In the genomic region with DNA sequence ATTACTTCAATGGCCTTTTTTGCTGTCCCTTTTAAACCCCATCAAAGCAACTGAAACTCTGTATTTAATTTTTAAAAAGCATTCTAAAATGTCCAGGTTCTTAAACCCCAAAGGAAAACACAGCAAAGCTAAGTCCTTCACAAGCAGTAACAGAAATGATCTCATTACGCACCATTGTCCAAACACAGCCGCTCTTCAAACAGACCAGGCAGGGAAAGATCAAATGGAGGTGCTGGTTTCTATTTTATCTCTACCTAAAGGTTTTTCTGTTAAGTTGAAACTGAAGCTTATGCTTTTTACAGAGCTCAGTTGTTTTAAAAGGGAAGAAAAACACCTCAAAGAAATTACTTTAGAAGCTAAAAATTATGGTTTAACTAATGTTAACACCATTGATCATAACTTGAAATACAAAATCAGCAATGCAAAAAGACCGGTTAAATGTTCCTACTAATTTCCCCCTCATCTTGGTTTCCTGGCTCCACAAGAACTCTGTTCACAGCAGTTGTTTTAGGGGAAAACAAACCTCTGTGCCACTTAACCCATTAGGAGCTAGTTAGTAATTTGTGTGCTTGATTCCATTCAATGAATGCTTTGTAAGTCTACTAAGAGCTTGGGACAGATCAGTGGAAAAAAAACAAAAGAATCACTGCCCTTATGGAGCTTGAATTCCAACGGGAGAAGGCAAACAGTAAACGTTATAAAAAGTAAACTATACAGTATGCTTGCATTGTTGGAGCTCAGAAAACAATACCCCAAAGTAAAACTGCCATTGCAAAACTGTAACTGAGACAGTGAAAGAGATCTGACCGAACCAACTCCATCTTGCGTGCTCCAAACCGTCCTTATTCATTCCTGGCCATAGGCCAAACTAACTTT, we compare ENCODE assay signal across 1 cellular context.
TF ChIP-seq lines count a peak whose summit lies in the region.

No MANE protein-coding gene starts in this region.

TF ChIP-seq in K562, 482 proteins besides CTCF, POLR2A, EP300 and RAD21 (continued from another document):
- TF ChIP-seq E4F1 (CRISPR knock-in tag; IDR thresholded peaks at IDR 0.05; ENCODE audit: borderline replicate concordance) = no peak; the same call in 1 of the 2 replicates
- no peak for TF ChIP-seq ZFX (CRISPR knock-in tag; IDR thresholded peaks at IDR 0.05)
- TF ChIP-seq ZKSCAN3 (CRISPR knock-in tag; IDR thresholded peaks at IDR 0.05) = peak; percentile 54; the same call in 1 of the 2 replicates
- TF ChIP-seq CREM (IDR thresholded peaks at IDR 0.05; ENCODE audit: low read depth) = no peak
- TF ChIP-seq TSHZ1 (CRISPR knock-in tag; IDR thresholded peaks at IDR 0.05) = peak; percentile 94
- no peak for TF ChIP-seq ZNF12 (CRISPR knock-in tag; IDR thresholded peaks at IDR 0.05)
- TF ChIP-seq HDAC3 (IDR thresholded peaks at IDR 0.05; ENCODE audit: borderline replicate concordance, partially characterized antibody) = no peak
- TF ChIP-seq BACH1 (tag; IDR thresholded peaks at IDR 0.05) = peak; percentile 87
- TF ChIP-seq ZNF696 (CRISPR knock-in tag; conservative IDR thresholded peaks at IDR 0.05) = 0 out of 2 replicates have a peak, but pooled peaks have one; percentile 41
- no peak for TF ChIP-seq RB1 (IDR thresholded peaks at IDR 0.05; ENCODE audit: low read depth)
- TF ChIP-seq GTF2E2 (tag; IDR thresholded peaks at IDR 0.05) = no peak
- TF ChIP-seq PTTG1 (tag; IDR thresholded peaks at IDR 0.05; ENCODE audit: low read depth) = peak; percentile 95
- no peak for TF ChIP-seq KDM2B (CRISPR knock-in tag; IDR thresholded peaks at IDR 0.05)
- no peak for TF ChIP-seq IRF2 (CRISPR knock-in tag; IDR thresholded peaks at IDR 0.05)
- no peak for TF ChIP-seq PHF8 (IDR thresholded peaks at IDR 0.05; ENCODE audit: borderline replicate concordance, low read length)
- TF ChIP-seq CCAR2 (IDR thresholded peaks at IDR 0.05; ENCODE audit: low read depth, low read length) = no peak
- TF ChIP-seq PRMT5 (CRISPR knock-in tag; IDR thresholded peaks at IDR 0.05) = no peak
- TF ChIP-seq, protein P1, sequence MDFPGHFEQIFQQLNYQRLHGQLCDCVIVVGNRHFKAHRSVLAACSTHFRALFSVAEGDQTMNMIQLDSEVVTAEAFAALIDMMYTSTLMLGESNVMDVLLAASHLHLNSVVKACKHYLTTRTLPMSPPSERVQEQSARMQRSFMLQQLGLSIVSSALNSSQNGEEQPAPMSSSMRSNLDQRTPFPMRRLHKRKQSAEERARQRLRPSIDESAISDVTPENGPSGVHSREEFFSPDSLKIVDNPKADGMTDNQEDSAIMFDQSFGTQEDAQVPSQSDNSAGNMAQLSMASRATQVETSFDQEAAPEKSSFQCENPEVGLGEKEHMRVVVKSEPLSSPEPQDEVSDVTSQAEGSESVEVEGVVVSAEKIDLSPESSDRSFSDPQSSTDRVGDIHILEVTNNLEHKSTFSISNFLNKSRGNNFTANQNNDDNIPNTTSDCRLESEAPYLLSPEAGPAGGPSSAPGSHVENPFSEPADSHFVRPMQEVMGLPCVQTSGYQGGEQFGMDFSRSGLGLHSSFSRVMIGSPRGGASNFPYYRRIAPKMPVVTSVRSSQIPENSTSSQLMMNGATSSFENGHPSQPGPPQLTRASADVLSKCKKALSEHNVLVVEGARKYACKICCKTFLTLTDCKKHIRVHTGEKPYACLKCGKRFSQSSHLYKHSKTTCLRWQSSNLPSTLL (IDR thresholded peaks at IDR 0.05) = no peak
- no peak for TF ChIP-seq PHB (CRISPR knock-in tag; IDR thresholded peaks at IDR 0.05)
- TF ChIP-seq ZNF165 (CRISPR knock-in tag; IDR thresholded peaks at IDR 0.05; ENCODE audit: borderline replicate concordance) = 0 out of 2 replicates have a peak, but pooled peaks have one; percentile 72
- no peak for TF ChIP-seq ZNF253 (CRISPR knock-in tag; conservative IDR thresholded peaks at IDR 0.05)
- TF ChIP-seq ILK (tag; IDR thresholded peaks at IDR 0.05; ENCODE audit: borderline replicate concordance, low read depth) = peak; percentile 88
- no peak for TF ChIP-seq ETV6 (IDR thresholded peaks at IDR 0.05; ENCODE audit: borderline replicate concordance in 1 of 2, low read depth in 2 of 2, low read length in 1 of 2)
- no peak for TF ChIP-seq ETV6 (CRISPR knock-in tag; IDR thresholded peaks at IDR 0.05; ENCODE audit: borderline replicate concordance)
- no peak for TF ChIP-seq ASH1L (IDR thresholded peaks at IDR 0.05; ENCODE audit: borderline replicate concordance, low read depth, partially characterized antibody)
- TF ChIP-seq, protein P2, sequence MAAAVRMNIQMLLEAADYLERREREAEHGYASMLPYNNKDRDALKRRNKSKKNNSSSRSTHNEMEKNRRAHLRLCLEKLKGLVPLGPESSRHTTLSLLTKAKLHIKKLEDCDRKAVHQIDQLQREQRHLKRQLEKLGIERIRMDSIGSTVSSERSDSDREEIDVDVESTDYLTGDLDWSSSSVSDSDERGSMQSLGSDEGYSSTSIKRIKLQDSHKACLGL (CRISPR knock-in tag; IDR thresholded peaks at IDR 0.05; ENCODE audit: borderline replicate concordance, poor library complexity, severe bottlenecking) = peak; percentile 51
- TF ChIP-seq, protein P3, sequence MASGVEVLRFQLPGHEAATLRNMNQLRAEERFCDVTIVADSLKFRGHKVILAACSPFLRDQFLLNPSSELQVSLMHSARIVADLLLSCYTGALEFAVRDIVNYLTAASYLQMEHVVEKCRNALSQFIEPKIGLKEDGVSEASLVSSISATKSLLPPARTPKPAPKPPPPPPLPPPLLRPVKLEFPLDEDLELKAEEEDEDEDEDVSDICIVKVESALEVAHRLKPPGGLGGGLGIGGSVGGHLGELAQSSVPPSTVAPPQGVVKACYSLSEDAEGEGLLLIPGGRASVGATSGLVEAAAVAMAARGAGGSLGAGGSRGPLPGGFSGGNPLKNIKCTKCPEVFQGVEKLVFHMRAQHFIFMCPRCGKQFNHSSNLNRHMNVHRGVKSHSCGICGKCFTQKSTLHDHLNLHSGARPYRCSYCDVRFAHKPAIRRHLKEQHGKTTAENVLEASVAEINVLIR (CRISPR knock-in tag; IDR thresholded peaks at IDR 0.05) = peak; percentile 57; the same call in 1 of the 2 replicates
- peak in 1 of 3 experiments; percentile 43 for TF ChIP-seq YY1 (IDR thresholded peaks at IDR 0.05; ENCODE audit: borderline replicate concordance in 1 of 3, control insufficient read depth in 1 of 3, extremely low read depth in 1 of 3, insufficient read depth in 3 of 3, insufficient read length in 1 of 3, insufficient replicate concordance in 2 of 3, low read depth in 1 of 3, low read length in 2 of 3)
- no peak for TF ChIP-seq SMAD1 (IDR thresholded peaks at IDR 0.05; ENCODE audit: low read depth, low read length, partially characterized antibody)
- no peak for TF ChIP-seq CAMTA2 (CRISPR knock-in tag; conservative IDR thresholded peaks at IDR 0.05)
- TF ChIP-seq, protein P4, sequence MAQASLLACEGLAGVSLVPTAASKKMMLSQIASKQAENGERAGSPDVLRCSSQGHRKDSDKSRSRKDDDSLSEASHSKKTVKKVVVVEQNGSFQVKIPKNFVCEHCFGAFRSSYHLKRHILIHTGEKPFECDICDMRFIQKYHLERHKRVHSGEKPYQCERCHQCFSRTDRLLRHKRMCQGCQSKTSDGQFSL (CRISPR knock-in tag; IDR thresholded peaks at IDR 0.05) = no peak
- TF ChIP-seq, protein P4 (tag; IDR thresholded peaks at IDR 0.05) = peak in 1 of 2 experiments; percentile 97; a peak in 2 of 4 replicates
- no peak for TF ChIP-seq THAP7 (CRISPR knock-in tag; IDR thresholded peaks at IDR 0.05)
- peak; percentile 60; the same call in 1 of the 2 replicates for TF ChIP-seq PHTF2 (CRISPR knock-in tag; IDR thresholded peaks at IDR 0.05)
- TF ChIP-seq BRCA1 (IDR thresholded peaks at IDR 0.05) = no peak
- no peak for TF ChIP-seq BRCA1 (CRISPR knock-in tag; IDR thresholded peaks at IDR 0.05)
- TF ChIP-seq RBM14 (IDR thresholded peaks at IDR 0.05; ENCODE audit: borderline replicate concordance, insufficient read depth, low read depth, low read length) = no peak
TF ChIP-seq in K562: peak in this region for 98.
